ENCODE assay signal across 19 cellular contexts in genomic region chr19:3161453-3161852, GRCh38. TPM values are rescaled to one million over a fixed set of nuclear protein-coding genes. Genes with fewer than 3 reads are reported as not detected.
DNase-seq lines count a peak whose midpoint lies in the region; ATAC-seq, FAIRE-seq and TF ChIP-seq lines count a peak whose summit lies in the region.
"Had no signal": no experiment of that assay in that cellular context is flagged by ENCODE, and none has a peak within 500 bp of the region (broad histone marks: within the 10 kb centered on the region; RNA-seq: fewer than 3 reads in every experiment).

No MANE protein-coding gene starts in this region.

- H3K4me2 ChIP-seq in A549: 0 out of 3 replicates have a peak overlapping the region, but pooled peaks have one; percentile 12

- no peak overlapping the region for H3K4me3 Mint-ChIP-seq in activated CD4-positive, alpha-beta memory T cell treated with anti-CD3 and anti-CD28 coated beads for 36 hours
- H3K4me3 Mint-ChIP-seq: memory B cell had no signal

- H3K9me3 ChIP-seq in A549: no peaks in the 10 kb centered on the region
- H3K9me3 ChIP-seq: gastrocnemius medialis, right lobe of liver, thyroid gland had no signal

- peak overlapping the region in 1 of 2 experiments; percentile 39; a peak in 1 of 6 replicates for H3K27ac ChIP-seq in A549
- H3K27ac ChIP-seq: gastrocnemius medialis, right lobe of liver, thyroid gland had no signal

- no peak for ATAC-seq in A549
- ATAC-seq: gastrocnemius medialis had no signal

- no peaks in the 10 kb centered on the region for H3K27me3 Mint-ChIP-seq in activated CD4-positive, alpha-beta memory T cell treated with anti-CD3 and anti-CD28 coated beads for 36 hours
- H3K27me3 Mint-ChIP-seq: memory B cell had no signal

- peaks cover 23% of the 10 kb centered on the region for H3K4me1 Mint-ChIP-seq in activated CD4-positive, alpha-beta memory T cell treated with anti-CD3 and anti-CD28 coated beads for 36 hours (ENCODE audit: low read depth)

- FAIRE-seq in A549 (lab: Jason Lieb, UNC): no peak

- H3K9me3 Mint-ChIP-seq in activated CD4-positive, alpha-beta memory T cell treated with anti-CD3 and anti-CD28 coated beads for 36 hours: peaks cover 8% of the 10 kb centered on the region

- H3K27ac Mint-ChIP-seq in activated CD4-positive, alpha-beta memory T cell treated with anti-CD3 and anti-CD28 coated beads for 36 hours: peak overlapping the region; percentile 46
- H3K27ac Mint-ChIP-seq: memory B cell had no signal

- CTCF ChIA-PET in A549 (lab: Yijun Ruan, JAX): interaction anchor here (0.7 to 11.0 kb wide), 8 partner anchors 9 to 199 kb away, joined by 3 to 164 read pairs (median 8); no protein-coding TSS in a partner anchor
- CTCF ChIA-PET in activated CD4-positive, alpha-beta memory T cell treated with anti-CD3 and anti-CD28 coated beads for 36 hours (lab: Charles Lee): interaction anchor here (0.6 to 3.9 kb wide), 10 partner anchors 15 to 210 kb away, joined by 3 to 37 read pairs (median 6); no protein-coding TSS in a partner anchor

- H3K4me3 ChIP-seq in A549 (no peak overlapping the region), fibroblast of the aortic adventitia (ENCODE audit: low read depth, low read length) (no peak overlapping the region)
- H3K4me3 ChIP-seq: gastrocnemius medialis, right lobe of liver, thyroid gland had no signal

- TF ChIP-seq RAD21 in A549 (conservative IDR thresholded peaks at IDR 0.05 in 1 of 2, IDR thresholded peaks at IDR 0.05 in 1 of 2): no peak

- no peak for TF ChIP-seq EP300 in A549 (IDR thresholded peaks at IDR 0.05)

- intact Hi-C loops in activated CD4-positive, alpha-beta memory T cell treated with anti-CD3 and anti-CD28 coated beads for 36 hours (cut with micrococcal nuclease): loop anchor here (5.0 kb wide), 1 partner anchor 84 kb away; no protein-coding TSS in a partner anchor

- POLR2A ChIA-PET in A549 (lab: Yijun Ruan, JAX): no interaction called here
- POLR2A ChIA-PET in activated CD4-positive, alpha-beta memory T cell treated with anti-CD3 and anti-CD28 coated beads for 36 hours (lab: Charles Lee): no interaction called here

- 81% methylated on average over 4 of the region's 4 CpGs for WGBS in A549 (ENCODE audit: missing lambda C conversion rate)

- no peak for TF ChIP-seq CTCF in A549 (IDR thresholded peaks at IDR 0.05)
- TF ChIP-seq CTCF in fibroblast of the aortic adventitia (IDR thresholded peaks at IDR 0.05; ENCODE audit: insufficient read depth, low read length): no peak

- TF ChIP-seq POLR2A in A549 (IDR thresholded peaks at IDR 0.05; ENCODE audit: low read length): no peak

- H3K36me3 Mint-ChIP-seq in activated CD4-positive, alpha-beta memory T cell treated with anti-CD3 and anti-CD28 coated beads for 36 hours: peaks cover 57% of the 10 kb centered on the region

- H3K4me1 ChIP-seq in A549: peaks cover 9% of the 10 kb centered on the region; the same call in 1 of the 3 replicates
- H3K4me1 ChIP-seq: gastrocnemius medialis, right lobe of liver had no signal

- DNase-seq in A549 (ENCODE audit: low read depth in 1 of 2, low spot score in 1 of 2) (peak in 1 of 2 experiments; percentile 34), EH (ENCODE audit: low read depth) (peak; percentile 46), fibroblast of the aortic adventitia (ENCODE audit: low read depth) (peak; percentile 34), NCI-H146 treated with DMSO at 0.1 percent for 48 hours (lab: John Stamatoyannopoulos, UW; ENCODE audit: unreplicated experiment) (no peak), KG1 (lab: John Stamatoyannopoulos, UW) (no peak), ureter (ENCODE audit: low spot score) (no peak)
- DNase-seq in activated CD4-positive, alpha-beta memory T cell treated with anti-CD3 and anti-CD28 coated beads for 36 hours: no peak
- no peak for DNase-seq in activated T-cell treated with anti-CD3 and anti-CD28 coated beads, Interleukin-2, amount 50 U/mL, for 48 hours
- DNase-seq: AML-193; DMS153; gastrocnemius medialis; NCI-H1436; NCI-H226; right lobe of liver; SIG-M5; stimulated activated CD4-positive, alpha-beta T cell treated with anti-CD3 and anti-CD28 coated beads, Interleukin-4, amount 100 ng/mL, for 1 hour; thyroid gland had no signal

TF ChIP-seq in A549, 52 proteins besides CTCF, POLR2A, EP300 and RAD21:
- no peak for TF ChIP-seq FOSL2 (IDR thresholded peaks at IDR 0.05)
- peak; percentile 49 for TF ChIP-seq FOSL2 (CRISPR knock-in tag; IDR thresholded peaks at IDR 0.05)
- no peak for TF ChIP-seq GATA3 (IDR thresholded peaks at IDR 0.05; ENCODE audit: borderline replicate concordance)
- TF ChIP-seq SREBF2 (IDR thresholded peaks at IDR 0.05): no peak
- no peak for TF ChIP-seq HOXA7 (CRISPR knock-in tag; IDR thresholded peaks at IDR 0.05)
- TF ChIP-seq RNF2 (IDR thresholded peaks at IDR 0.05; ENCODE audit: borderline replicate concordance, low read depth): no peak
- no peak for TF ChIP-seq FOSB (CRISPR knock-in tag; IDR thresholded peaks at IDR 0.05)

RNA-seq across cellular contexts. Expression of gene S1PR4, which starts 17.1 kb away (rescaled TPM):
- polyA plus RNA-seq in A549 (2011; rRNA removed): 0.09 TPM in 1 of 2 replicates, not detected in the other
- 0.19 and 0.22 TPM in 2 replicates for polyA plus RNA-seq in A549 (2012; cell fraction: cytosol; rRNA removed)
- 0.77 and 1.0 TPM in 2 replicates for polyA plus RNA-seq in A549 (2012; cell fraction: nucleus; rRNA removed)
- polyA plus RNA-seq in A549 (2017; fragmentation: RNase III; extraction: RNeasy Plus Mini Kit Qiagen cat#74134 plus additional on column Dnase treatment): 0.08 to 0.33 TPM (median 0.17 TPM) in 3 replicates
- polyA minus RNA-seq in A549 (2011; rRNA and poly(A)+ RNA removed): not detected in 2 replicates
- total RNA-seq in activated CD4-positive, alpha-beta memory T cell treated with anti-CD3 and anti-CD28 coated beads for 36 hours: 10 to 100 TPM; 32.7 to 34.0 TPM
- not detected in 2 replicates for total RNA-seq in fibroblast of the aortic adventitia (ENCODE audit: low replicate concordance)
- total RNA-seq in ureter: 0.89 TPM
- polyA plus RNA-seq: neural cell had no signal

RNA-seq across cellular contexts. Expression of gene NCLN, which starts 24.3 kb away (rescaled TPM):
- 22.8 and 27.6 TPM in 2 replicates for polyA plus RNA-seq in A549 (2011; rRNA removed)
- polyA plus RNA-seq in A549 (2012; cell fraction: cytosol; rRNA removed): 67.0 and 93.6 TPM in 2 replicates
- polyA plus RNA-seq in A549 (2012; cell fraction: nucleus; rRNA removed): 158 and 222 TPM in 2 replicates
- polyA plus RNA-seq in A549 (2017; fragmentation: RNase III; extraction: RNeasy Plus Mini Kit Qiagen cat#74134 plus additional on column Dnase treatment): 55.5 to 58.5 TPM (median 55.5 TPM) in 3 replicates
- 22.9 and 32.2 TPM in 2 replicates for polyA minus RNA-seq in A549 (2011; rRNA and poly(A)+ RNA removed)
- total RNA-seq in activated CD4-positive, alpha-beta memory T cell treated with anti-CD3 and anti-CD28 coated beads for 36 hours: 10 to 100 TPM; 47.0 to 50.9 TPM
- total RNA-seq in fibroblast of the aortic adventitia (ENCODE audit: low replicate concordance): 20.4 and 38.3 TPM in 2 replicates
- 69.2 TPM for total RNA-seq in ureter

RNA-seq across cellular contexts. Expression of gene GNA15, which starts 25.6 kb away (rescaled TPM):
- polyA plus RNA-seq in A549 (2011; rRNA removed) (0.06 and 0.07 TPM in 2 replicates), A549 (2017; fragmentation: RNase III; extraction: RNeasy Plus Mini Kit Qiagen cat#74134 plus additional on column Dnase treatment) (0.04 TPM in 1 of 3 replicates, not detected in the others)
- 0.07 and 0.10 TPM in 2 replicates for polyA plus RNA-seq in A549 (2012; cell fraction: cytosol; rRNA removed)
- polyA plus RNA-seq in A549 (2012; cell fraction: nucleus; rRNA removed): 0.16 TPM in 1 of 2 replicates, not detected in the other
- polyA minus RNA-seq in A549 (2011; rRNA and poly(A)+ RNA removed): not detected in 2 replicates
- 10 to 100 TPM; 78.4 to 79.5 TPM for total RNA-seq in activated CD4-positive, alpha-beta memory T cell treated with anti-CD3 and anti-CD28 coated beads for 36 hours
- total RNA-seq in fibroblast of the aortic adventitia (ENCODE audit: low replicate concordance) (not detected in 2 replicates), ureter (28.5 TPM)
- polyA plus RNA-seq: neural cell had no signal

Comparison
In these comparisons a context has a peak if more than half of its experiments do, and no peak if none do; other contexts are left out.
1. DNase-seq: peak in EH (single experiment) and fibroblast of the aortic adventitia (single experiment); none in activated CD4-positive, alpha-beta memory T cell treated with anti-CD3 and anti-CD28 coated beads for 36 hours (single experiment), NCI-H146 treated with DMSO at 0.1 percent for 48 hours (single experiment), KG1 (single experiment), ureter (single experiment) and activated T-cell treated with anti-CD3 and anti-CD28 coated beads, Interleukin-2, amount 50 U/mL, for 48 hours (0 of 2).
2. RNA of gene S1PR4, which starts 17.1 kb away (total RNA-seq): 32.7 to 34.0 TPM in activated CD4-positive, alpha-beta memory T cell treated with anti-CD3 and anti-CD28 coated beads for 36 hours; 0.89 TPM in ureter (single experiment) and not detected in fibroblast of the aortic adventitia; every median in the first group is over 10 times any median in the second.
3. RNA of gene GNA15, which starts 25.6 kb away (total RNA-seq): 78.4 to 79.5 TPM in activated CD4-positive, alpha-beta memory T cell treated with anti-CD3 and anti-CD28 coated beads for 36 hours and 28.5 TPM in ureter (single experiment); not detected in fibroblast of the aortic adventitia; every median in the first group is over 10 times any median in the second.